Comparison of ENCODE assay signal across 14 cellular contexts in genomic region chr5:42517164-42517563, GRCh38.
DNase-seq lines count a peak whose midpoint lies in the region; ATAC-seq and TF ChIP-seq lines count a peak whose summit lies in the region.
"Had no signal": no experiment of that assay in that cellular context is flagged by ENCODE, and none has a peak within 500 bp of the region (broad histone marks: within the 10 kb centered on the region; RNA-seq: fewer than 3 reads in every experiment).

No MANE protein-coding gene starts in this region.

- no peaks in the 10 kb centered on the region for H4K20me1 ChIP-seq in hepatocyte (ENCODE audit: insufficient read depth, poor library complexity, severe bottlenecking)
- H4K20me1 ChIP-seq: BLaER1 had no signal

- H3K36me3 ChIP-seq in SJCRH30 (no peaks in the 10 kb centered on the region), hepatocyte (replicated peaks; ENCODE audit: insufficient read depth, low read depth) (no peaks in the 10 kb centered on the region), right lobe of liver (no peaks in the 10 kb centered on the region), skeletal muscle tissue (ENCODE audit: control insufficient read depth in 3 of 3, insufficient read depth in 3 of 3, low read length in 3 of 3) (no peaks in the 10 kb centered on the region)
- H3K36me3 ChIP-seq: BLaER1 had no signal

- H3K4me1 ChIP-seq in SJCRH30: peaks cover 71% of the 10 kb centered on the region
- peaks cover 35% of the 10 kb centered on the region for H3K4me1 ChIP-seq in hepatocyte (ENCODE audit: insufficient read depth)
- H3K4me1 ChIP-seq in right lobe of liver: peaks cover 0 to 47% (median 0%) of the 10 kb centered on the region in 4 donors
- peaks cover 36 to 61% (median 53%) of the 10 kb centered on the region in 3 donors for H3K4me1 ChIP-seq in skeletal muscle tissue (ENCODE audit: control insufficient read depth in 3 of 3, insufficient read depth in 3 of 3, low read length in 3 of 3)

- peaks cover 5% of the 10 kb centered on the region for H3K4me1 Mint-ChIP-seq in MCF 10A (ENCODE audit: insufficient read depth, unreplicated experiment)
- H3K4me1 Mint-ChIP-seq: CD8-positive, alpha-beta memory T cell had no signal

- no peak overlapping the region for H3K4me3 ChIP-seq in SJCRH30
- no peak overlapping the region for H3K4me3 ChIP-seq in hepatocyte
- H3K4me3 ChIP-seq in right lobe of liver: peak overlapping the region in 2 of 3 donors; percentile 20 to 28
- peak overlapping the region in 1 of 3 donors; percentile 47 for H3K4me3 ChIP-seq in skeletal muscle tissue (ENCODE audit: low read length in 3 of 3)
- H3K4me3 ChIP-seq: BLaER1 had no signal

- no peaks in the 10 kb centered on the region for H3K27me3 Mint-ChIP-seq in MCF 10A (ENCODE audit: insufficient read depth, unreplicated experiment)

- peak overlapping the region; percentile 54 for H3K27ac ChIP-seq in SJCRH30
- H3K27ac ChIP-seq in hepatocyte: peak overlapping the region; percentile 70
- H3K27ac ChIP-seq in right lobe of liver: peak overlapping the region; percentile 62 to 88 (median 82)
- H3K27ac ChIP-seq in skeletal muscle tissue (ENCODE audit: low read depth, low read length): peak overlapping the region; percentile 84
- H3K27ac ChIP-seq: BLaER1 had no signal

- TF ChIP-seq CTCF in hepatocyte (IDR thresholded peaks at IDR 0.05; ENCODE audit: poor library complexity): no peak
- no peak for TF ChIP-seq CTCF in right lobe of liver (IDR thresholded peaks at IDR 0.05)
- no peak for TF ChIP-seq CTCF in MCF 10A (IDR thresholded peaks at IDR 0.05; ENCODE audit: unreplicated experiment)

- no peaks in the 10 kb centered on the region for H3K9me3 Mint-ChIP-seq in MCF 10A (ENCODE audit: unreplicated experiment)
- H3K9me3 Mint-ChIP-seq: CD8-positive, alpha-beta memory T cell had no signal

- DNase-seq in SJCRH30 (peak in 1 of 2 experiments; percentile 23), hepatocyte (ENCODE audit: low spot score) (no peak), right lobe of liver (no peak), HCEC 1CT (no peak), MCF 10A (ENCODE audit: unreplicated experiment) (no peak)
- DNase-seq: 8988T; AML-193; Caco-2; CD8-positive, alpha-beta memory T cell; DMS53; GF-D8 had no signal

- H3K9me3 ChIP-seq in SJCRH30 (replicated peaks): no peaks in the 10 kb centered on the region
- H3K9me3 ChIP-seq in hepatocyte (ENCODE audit: low read depth): no peaks in the 10 kb centered on the region
- H3K9me3 ChIP-seq in right lobe of liver: no peaks in the 10 kb centered on the region
- H3K9me3 ChIP-seq in skeletal muscle tissue (ENCODE audit: control insufficient read depth in 3 of 3, low read length in 3 of 3): no peaks in the 10 kb centered on the region
- H3K9me3 ChIP-seq: BLaER1, Caco-2 had no signal

- H3K9me2 ChIP-seq in hepatocyte (replicated peaks; ENCODE audit: insufficient read depth): no peaks in the 10 kb centered on the region

- ATAC-seq in right lobe of liver: peak; percentile 64 to 82 (median 66)
- ATAC-seq in GM19455 (IDR thresholded peaks at IDR 0.05; ENCODE audit: unreplicated experiment): no peak

- peak overlapping the region; percentile 49 for H3K4me2 ChIP-seq in hepatocyte
- H3K4me2 ChIP-seq: BLaER1 had no signal

- BruUV-seq in MCF 10A (replicated peaks; lab: Mats Ljungman, UMichigan): no TSS peak

- H3K27ac Mint-ChIP-seq in MCF 10A (ENCODE audit: low read depth, unreplicated experiment): no peak overlapping the region
- H3K27ac Mint-ChIP-seq: CD8-positive, alpha-beta memory T cell had no signal

- H3K9ac ChIP-seq in skeletal muscle tissue (ENCODE audit: low read depth in 1 of 3, low read length in 3 of 3): peak overlapping the region in 2 of 3 donors; percentile 57 to 59
- H3K9ac ChIP-seq: BLaER1 had no signal

- TF ChIP-seq POLR2A in right lobe of liver (IDR thresholded peaks at IDR 0.05): no peak

- H3K27me3 ChIP-seq in SJCRH30 (no peaks in the 10 kb centered on the region), hepatocyte (no peaks in the 10 kb centered on the region), right lobe of liver (no peaks in the 10 kb centered on the region), skeletal muscle tissue (ENCODE audit: control insufficient read depth in 3 of 3, insufficient read depth in 3 of 3, low read length in 3 of 3) (no peaks in the 10 kb centered on the region)
- H3K27me3 ChIP-seq: BLaER1 had no signal

- H3K79me2 ChIP-seq in hepatocyte: peaks cover 17% of the 10 kb centered on the region

- no peak overlapping the region for H3K4me3 Mint-ChIP-seq in MCF 10A (ENCODE audit: unreplicated experiment)
- H3K4me3 Mint-ChIP-seq: CD8-positive, alpha-beta memory T cell had no signal

- intact Hi-C loops in right lobe of liver (cut with DNase I) (loop anchor here in 1 of 2 donors (5.0 kb wide), 1 partner anchor 40 kb away; no protein-coding TSS in a partner anchor), MCF 10A (cut with micrococcal nuclease) (loop anchor here (10.0 kb wide), 1 partner anchor 368 kb away; no protein-coding TSS in a partner anchor)

- 55% methylated on average over 2 of the region's 2 CpGs for WGBS in hepatocyte (ENCODE audit: low lambda C conversion rate, missing lambda C conversion rate)
- 11% methylated on average over 2 of the region's 2 CpGs for WGBS in right lobe of liver (ENCODE audit: insufficient coverage, low coverage, low lambda C conversion rate, missing lambda C conversion rate)

- CTCF ChIA-PET in MCF 10A (lab: Yijun Ruan, JAX): interaction anchor here (0.6 to 8.5 kb wide), 4 partner anchors 67 to 139 kb away, joined by 3 to 112 read pairs (median 32); no protein-coding TSS in a partner anchor

- H2AFZ ChIP-seq in hepatocyte: no peak overlapping the region

- H3K36me3 Mint-ChIP-seq in MCF 10A (ENCODE audit: insufficient read depth, unreplicated experiment): no peaks in the 10 kb centered on the region
- H3K36me3 Mint-ChIP-seq: CD8-positive, alpha-beta memory T cell had no signal

- POLR2A ChIA-PET in MCF 10A (lab: Yijun Ruan, JAX): interaction anchor here (0.6 to 3.7 kb wide), 3 partner anchors 18 to 66 kb away, joined by 4 to 18 read pairs (median 4); no protein-coding TSS in a partner anchor

Comparison
In these comparisons a context has a peak if more than half of its experiments do, and no peak if none do; other contexts are left out.
1. H3K4me3 ChIP-seq: peak in right lobe of liver (2 of 3); none in SJCRH30 (single experiment) and hepatocyte (single experiment).
2. Peak in every context shown above with its lines, with median percentiles within 50 percentile points of each other: H3K27ac ChIP-seq.